8 cellular contexts compared by ENCODE assay signal in genomic region chr5:72817639-72818266, GRCh38. TPM values are rescaled to one million over a fixed set of nuclear protein-coding genes. Genes with fewer than 3 reads are reported as not detected.
DNase-seq lines count a peak whose midpoint lies in the region; ATAC-seq and TF ChIP-seq lines count a peak whose summit lies in the region.

No MANE protein-coding gene starts in this region.

- peak overlapping the region; percentile 96 for H3K27ac ChIP-seq in left ventricle myocardium inferior (replicated peaks)
- H3K27ac ChIP-seq in ascending aorta: peak overlapping the region; percentile 98 to 99
- peak overlapping the region in 2 of 3 donors; percentile 86 to 94 for H3K27ac ChIP-seq in right lobe of liver

- no peaks in the 10 kb centered on the region for H3K9me3 ChIP-seq in left ventricle myocardium inferior (replicated peaks)
- no peaks in the 10 kb centered on the region for H3K9me3 ChIP-seq in ascending aorta
- H3K9me3 ChIP-seq in right lobe of liver: no peaks in the 10 kb centered on the region

- ATAC-seq in left cardiac atrium (no peak), right lobe of liver (no peak), HG03108 (IDR thresholded peaks at IDR 0.05; ENCODE audit: unreplicated experiment) (no peak), HG03521 (IDR thresholded peaks at IDR 0.05; ENCODE audit: unreplicated experiment) (no peak)

- peak overlapping the region; percentile 99 for H3K4me3 Mint-ChIP-seq in type B pancreatic cell

- H3K4me1 ChIP-seq in left ventricle myocardium inferior (peaks cover 57% of the 10 kb centered on the region), ascending aorta (peaks cover 0 to 22% of the 10 kb centered on the region in 2 donors), right lobe of liver (peaks cover 0 to 19% (median 0%) of the 10 kb centered on the region in 4 donors)

- H3K4me1 Mint-ChIP-seq in type B pancreatic cell (ENCODE audit: unreplicated experiment): peaks cover 29% of the 10 kb centered on the region

- H3K27me3 ChIP-seq in left ventricle myocardium inferior (ENCODE audit: low read depth) (no peaks in the 10 kb centered on the region), ascending aorta (no peaks in the 10 kb centered on the region), right lobe of liver (no peaks in the 10 kb centered on the region)

- no peaks in the 10 kb centered on the region for H3K27me3 Mint-ChIP-seq in type B pancreatic cell

- TF ChIP-seq CTCF in left ventricle myocardium inferior (IDR thresholded peaks at IDR 0.05; ENCODE audit: borderline replicate concordance) (no peak), ascending aorta (IDR thresholded peaks at IDR 0.05) (no peak), right lobe of liver (IDR thresholded peaks at IDR 0.05) (no peak), type B pancreatic cell (conservative IDR thresholded peaks at IDR 0.05) (no peak)

- H3K36me3 ChIP-seq in left ventricle myocardium inferior (no peaks in the 10 kb centered on the region), ascending aorta (no peaks in the 10 kb centered on the region), right lobe of liver (no peaks in the 10 kb centered on the region)

- H3K27ac Mint-ChIP-seq in type B pancreatic cell: peak overlapping the region; percentile 97

- DNase-seq in left ventricle myocardium inferior: no peak
- DNase-seq in left cardiac atrium: no peak
- no peak for DNase-seq in ascending aorta (ENCODE audit: low spot score in 2 of 2)
- no peak for DNase-seq in right lobe of liver
- no peak for DNase-seq in type B pancreatic cell (ENCODE audit: extremely low spot score, unreplicated experiment)
- DNase-seq in occipital lobe (lab: John Stamatoyannopoulos, UW): no peak

- TF ChIP-seq POLR2A in right lobe of liver (IDR thresholded peaks at IDR 0.05): no peak

- intact Hi-C loops in left ventricle myocardium inferior (cut with micrococcal nuclease): loop anchor here (10.0 kb wide), 1 partner anchor 203 kb away; no protein-coding TSS in a partner anchor
- intact Hi-C loops in left cardiac atrium (cut with DNase I): loop anchor here in 1 of 2 donors (2.0 to 5.0 kb wide), 2 partner anchors 31 to 450 kb away; no protein-coding TSS in a partner anchor
- intact Hi-C loops in ascending aorta (cut with DNase I): loop anchor here (2.0 to 5.0 kb wide), 3 partner anchors 21 to 450 kb away; no protein-coding TSS in a partner anchor
- intact Hi-C loops in right lobe of liver (cut with DNase I): no loop called here

- H3K36me3 Mint-ChIP-seq in type B pancreatic cell: peaks cover 8% of the 10 kb centered on the region

- H3K4me3 ChIP-seq in left ventricle myocardium inferior (peak overlapping the region; percentile 74), ascending aorta (peak overlapping the region; percentile 77 to 89), right lobe of liver (peak overlapping the region; percentile 69 to 77 (median 74))

- WGBS in right lobe of liver (ENCODE audit: insufficient coverage, low coverage, low lambda C conversion rate, missing lambda C conversion rate): 20% methylated on average over 6 of the region's 6 CpGs

- H3K9me3 Mint-ChIP-seq in type B pancreatic cell: no peaks in the 10 kb centered on the region

RNA-seq across cellular contexts. Expression of gene TNPO1, which starts 1.3 kb away (rescaled TPM):
- total RNA-seq in left ventricle myocardium inferior: 69.8 TPM
- total RNA-seq in left cardiac atrium: 10 to 100 TPM; 64.2 to 71.5 TPM
- 48.5 TPM for total RNA-seq in ascending aorta
- 10 to 100 TPM; 29.5 to 64.3 (median 41.8) TPM for total RNA-seq in right lobe of liver
- total RNA-seq in type B pancreatic cell (ENCODE audit: low replicate concordance): 113 and 131 TPM in 2 replicates
- total RNA-seq in occipital lobe: 299 TPM

Comparison
In these comparisons a context has a peak if more than half of its experiments do, and no peak if none do; other contexts are left out.
1. intact Hi-C loops: an anchor here in left ventricle myocardium inferior (10.0 kb wide) and ascending aorta (2.0 to 5.0 kb wide); none called in right lobe of liver.